26 cellular contexts compared by ENCODE assay signal in the genomic region with DNA sequence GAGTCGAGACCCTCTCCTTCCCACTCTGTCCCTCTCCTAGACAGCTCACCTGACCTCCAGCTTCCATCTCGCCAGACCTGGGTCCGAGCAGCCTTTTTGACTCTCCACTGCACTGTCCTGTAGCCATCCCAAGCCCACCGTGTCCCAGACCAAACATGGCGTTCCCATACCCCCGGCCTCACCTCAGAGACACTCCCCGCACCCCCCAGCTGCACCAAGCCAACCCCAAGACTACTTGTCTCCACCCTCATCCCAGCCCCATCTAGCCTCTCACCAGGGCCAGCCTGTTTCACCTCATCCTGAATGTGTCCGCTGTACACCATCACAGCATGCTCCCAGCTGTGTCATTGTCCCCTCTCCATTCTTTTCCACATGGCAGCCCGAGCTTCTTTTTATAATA.
"Had no signal": no experiment of that assay in that cellular context is flagged by ENCODE, and none has a peak within 500 bp of the region (broad histone marks: within the 10 kb centered on the region; RNA-seq: fewer than 3 reads in every experiment).

No MANE protein-coding gene starts in this region.

- H3K27ac Mint-ChIP-seq: activated CD4-positive, alpha-beta T cell treated with anti-CD3 and anti-CD28 coated beads for 36 hours; activated naive CD4-positive, alpha-beta T cell treated with anti-CD3 and anti-CD28 coated beads for 36 hours; activated naive CD8-positive, alpha-beta T cell treated with anti-CD3 and anti-CD28 coated beads for 36 hours; activated T-helper 1 cell treated with anti-CD3 and anti-CD28 coated beads, Interleukin-12 subunit alpha, Interleukin-12 subunit beta, Interleukin-2, Interleukin-4 antibody, amounts not matched to agents 30 ng/mL and 10 ng/mL and 1 ng/mL, durations not matched to agents 14 hours and 24 hours and 36 hours; T-cell had no signal

- H3K9me3 ChIP-seq: left lung, lower lobe of right lung, neutrophil, ovary, right lobe of liver, suprapubic skin, tibial artery had no signal

- H3K9me3 Mint-ChIP-seq: activated naive CD4-positive, alpha-beta T cell treated with anti-CD3 and anti-CD28 coated beads for 36 hours; activated naive CD8-positive, alpha-beta T cell treated with anti-CD3 and anti-CD28 coated beads for 36 hours; activated T-helper 1 cell treated with anti-CD3 and anti-CD28 coated beads, Interleukin-12 subunit alpha, Interleukin-12 subunit beta, Interleukin-2, Interleukin-4 antibody, amounts not matched to agents 30 ng/mL and 10 ng/mL and 1 ng/mL, durations not matched to agents 14 hours and 24 hours and 36 hours; natural killer cell; T-cell had no signal

- H3K4me3 ChIP-seq: left lung, lower lobe of right lung, ovary, right lobe of liver, suprapubic skin, tibial artery had no signal

- H3K27me3 Mint-ChIP-seq: activated CD4-positive, alpha-beta T cell treated with anti-CD3 and anti-CD28 coated beads for 36 hours; activated naive CD8-positive, alpha-beta T cell treated with anti-CD3 and anti-CD28 coated beads for 36 hours; progenitor cell of endocrine pancreas; T-cell had no signal

- FAIRE-seq: astrocyte, islet of Langerhans had no signal

- ATAC-seq: activated CD4-positive, alpha-beta T cell treated with anti-CD3 and anti-CD28 coated beads for 36 hours; esophagus mucosa; left lung; lower lobe of right lung; natural killer cell; T-cell had no signal

- H3K27ac ChIP-seq: left lung, lower lobe of right lung, neutrophil, ovary, right lobe of liver, suprapubic skin, tibial artery had no signal

- H3K4me1 ChIP-seq: left lung, lower lobe of right lung, suprapubic skin, tibial artery had no signal

- H3K27me3 ChIP-seq: left lung, neutrophil, ovary, right lobe of liver, suprapubic skin, tibial artery had no signal

- H3K4me1 Mint-ChIP-seq: activated CD4-positive, alpha-beta T cell treated with anti-CD3 and anti-CD28 coated beads for 36 hours; activated naive CD8-positive, alpha-beta T cell treated with anti-CD3 and anti-CD28 coated beads for 36 hours; T-cell had no signal

- H3K4me3 Mint-ChIP-seq: activated CD4-positive, alpha-beta T cell treated with anti-CD3 and anti-CD28 coated beads for 36 hours; activated naive CD4-positive, alpha-beta T cell treated with anti-CD3 and anti-CD28 coated beads for 36 hours; activated naive CD8-positive, alpha-beta T cell treated with anti-CD3 and anti-CD28 coated beads for 36 hours; activated T-helper 1 cell treated with anti-CD3 and anti-CD28 coated beads, Interleukin-12 subunit alpha, Interleukin-12 subunit beta, Interleukin-2, Interleukin-4 antibody, amounts not matched to agents 30 ng/mL and 10 ng/mL and 1 ng/mL, durations not matched to agents 14 hours and 24 hours and 36 hours; natural killer cell; T-cell had no signal

- DNase-seq: activated CD4-positive, alpha-beta T cell treated with anti-CD3 and anti-CD28 coated beads for 36 hours; activated CD4-positive, CD25-positive, alpha-beta regulatory T cell; activated CD8-positive, alpha-beta memory T cell treated with anti-CD3 and anti-CD28 coated beads, Interleukin-2, amount 50 U/mL, for 4 hours; activated effector memory CD4-positive, alpha-beta T cell treated with anti-CD3 and anti-CD28 coated beads, Interleukin-2, amount 50 U/mL, for 16 hours; activated naive CD4-positive, alpha-beta T cell treated with anti-CD3 and anti-CD28 coated beads for 36 hours; activated naive CD8-positive, alpha-beta T cell treated with anti-CD3 and anti-CD28 coated beads for 36 hours; activated T-cell treated with anti-CD3 and anti-CD28 coated beads, Interleukin-2, amount 50 U/mL, for 1 hour; amniotic stem cell; central memory CD4-positive, alpha-beta T cell; foreskin melanocyte; left lung; lower lobe of right lung; mesenchymal stem cell; natural killer cell; ovary; stimulated activated CD4-positive, alpha-beta T cell treated with anti-CD3 and anti-CD28 coated beads, Interleukin-2, amount 100 ng/mL, for 48 hours; T-cell; tibial artery had no signal

- H3K36me3 Mint-ChIP-seq: natural killer cell had no signal

- H3K36me3 ChIP-seq: ovary had no signal
